1 cellular context compared by ENCODE assay signal in the genomic region with DNA sequence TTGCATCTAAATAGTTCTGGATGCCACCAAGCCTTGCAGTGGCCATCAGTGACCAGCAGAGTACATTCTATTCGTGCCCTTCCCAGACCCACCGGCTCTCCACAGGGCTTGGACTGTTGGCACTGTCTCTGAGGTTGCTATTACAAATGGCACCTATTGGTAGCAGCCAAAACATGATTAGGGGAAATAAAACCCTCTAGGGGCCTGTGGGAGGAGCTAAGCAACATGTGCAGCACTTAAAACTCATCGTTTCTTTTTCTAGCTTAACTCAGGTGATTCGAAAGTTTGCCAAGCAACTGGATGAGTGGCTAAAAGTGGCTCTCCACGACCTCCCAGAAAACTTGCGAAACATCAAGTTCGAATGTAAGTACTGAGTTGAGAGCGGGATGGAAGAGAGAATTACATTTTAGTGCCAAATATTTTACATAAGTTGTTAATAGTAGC.
TF ChIP-seq lines count a peak whose summit lies in the region.

No MANE protein-coding gene starts in this region.

TF ChIP-seq in HepG2, 621 proteins besides CTCF, POLR2A, EP300 and RAD21 (continued from another document):
- TF ChIP-seq, protein P1, sequence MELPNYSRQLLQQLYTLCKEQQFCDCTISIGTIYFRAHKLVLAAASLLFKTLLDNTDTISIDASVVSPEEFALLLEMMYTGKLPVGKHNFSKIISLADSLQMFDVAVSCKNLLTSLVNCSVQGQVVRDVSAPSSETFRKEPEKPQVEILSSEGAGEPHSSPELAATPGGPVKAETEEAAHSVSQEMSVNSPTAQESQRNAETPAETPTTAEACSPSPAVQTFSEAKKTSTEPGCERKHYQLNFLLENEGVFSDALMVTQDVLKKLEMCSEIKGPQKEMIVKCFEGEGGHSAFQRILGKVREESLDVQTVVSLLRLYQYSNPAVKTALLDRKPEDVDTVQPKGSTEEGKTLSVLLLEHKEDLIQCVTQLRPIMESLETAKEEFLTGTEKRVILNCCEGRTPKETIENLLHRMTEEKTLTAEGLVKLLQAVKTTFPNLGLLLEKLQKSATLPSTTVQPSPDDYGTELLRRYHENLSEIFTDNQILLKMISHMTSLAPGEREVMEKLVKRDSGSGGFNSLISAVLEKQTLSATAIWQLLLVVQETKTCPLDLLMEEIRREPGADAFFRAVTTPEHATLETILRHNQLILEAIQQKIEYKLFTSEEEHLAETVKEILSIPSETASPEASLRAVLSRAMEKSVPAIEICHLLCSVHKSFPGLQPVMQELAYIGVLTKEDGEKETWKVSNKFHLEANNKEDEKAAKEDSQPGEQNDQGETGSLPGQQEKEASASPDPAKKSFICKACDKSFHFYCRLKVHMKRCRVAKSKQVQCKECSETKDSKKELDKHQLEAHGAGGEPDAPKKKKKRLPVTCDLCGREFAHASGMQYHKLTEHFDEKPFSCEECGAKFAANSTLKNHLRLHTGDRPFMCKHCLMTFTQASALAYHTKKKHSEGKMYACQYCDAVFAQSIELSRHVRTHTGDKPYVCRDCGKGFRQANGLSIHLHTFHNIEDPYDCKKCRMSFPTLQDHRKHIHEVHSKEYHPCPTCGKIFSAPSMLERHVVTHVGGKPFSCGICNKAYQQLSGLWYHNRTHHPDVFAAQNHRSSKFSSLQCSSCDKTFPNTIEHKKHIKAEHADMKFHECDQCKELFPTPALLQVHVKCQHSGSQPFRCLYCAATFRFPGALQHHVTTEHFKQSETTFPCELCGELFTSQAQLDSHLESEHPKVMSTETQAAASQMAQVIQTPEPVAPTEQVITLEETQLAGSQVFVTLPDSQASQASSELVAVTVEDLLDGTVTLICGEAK (IDR thresholded peaks at IDR 0.05) = no peak
- TF ChIP-seq, protein P1 (CRISPR knock-in tag; IDR thresholded peaks at IDR 0.05) = no peak
- TF ChIP-seq, protein P2, sequence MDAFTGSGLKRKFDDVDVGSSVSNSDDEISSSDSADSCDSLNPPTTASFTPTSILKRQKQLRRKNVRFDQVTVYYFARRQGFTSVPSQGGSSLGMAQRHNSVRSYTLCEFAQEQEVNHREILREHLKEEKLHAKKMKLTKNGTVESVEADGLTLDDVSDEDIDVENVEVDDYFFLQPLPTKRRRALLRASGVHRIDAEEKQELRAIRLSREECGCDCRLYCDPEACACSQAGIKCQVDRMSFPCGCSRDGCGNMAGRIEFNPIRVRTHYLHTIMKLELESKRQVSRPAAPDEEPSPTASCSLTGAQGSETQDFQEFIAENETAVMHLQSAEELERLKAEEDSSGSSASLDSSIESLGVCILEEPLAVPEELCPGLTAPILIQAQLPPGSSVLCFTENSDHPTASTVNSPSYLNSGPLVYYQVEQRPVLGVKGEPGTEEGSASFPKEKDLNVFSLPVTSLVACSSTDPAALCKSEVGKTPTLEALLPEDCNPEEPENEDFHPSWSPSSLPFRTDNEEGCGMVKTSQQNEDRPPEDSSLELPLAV (CRISPR knock-in tag; conservative IDR thresholded peaks at IDR 0.05; ENCODE audit: low read depth) = no peak
- TF ChIP-seq, protein P3, sequence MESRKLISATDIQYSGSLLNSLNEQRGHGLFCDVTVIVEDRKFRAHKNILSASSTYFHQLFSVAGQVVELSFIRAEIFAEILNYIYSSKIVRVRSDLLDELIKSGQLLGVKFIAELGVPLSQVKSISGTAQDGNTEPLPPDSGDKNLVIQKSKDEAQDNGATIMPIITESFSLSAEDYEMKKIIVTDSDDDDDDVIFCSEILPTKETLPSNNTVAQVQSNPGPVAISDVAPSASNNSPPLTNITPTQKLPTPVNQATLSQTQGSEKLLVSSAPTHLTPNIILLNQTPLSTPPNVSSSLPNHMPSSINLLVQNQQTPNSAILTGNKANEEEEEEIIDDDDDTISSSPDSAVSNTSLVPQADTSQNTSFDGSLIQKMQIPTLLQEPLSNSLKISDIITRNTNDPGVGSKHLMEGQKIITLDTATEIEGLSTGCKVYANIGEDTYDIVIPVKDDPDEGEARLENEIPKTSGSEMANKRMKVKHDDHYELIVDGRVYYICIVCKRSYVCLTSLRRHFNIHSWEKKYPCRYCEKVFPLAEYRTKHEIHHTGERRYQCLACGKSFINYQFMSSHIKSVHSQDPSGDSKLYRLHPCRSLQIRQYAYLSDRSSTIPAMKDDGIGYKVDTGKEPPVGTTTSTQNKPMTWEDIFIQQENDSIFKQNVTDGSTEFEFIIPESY (CRISPR knock-in tag; IDR thresholded peaks at IDR 0.05) = no peak
- TF ChIP-seq U2AF2 (IDR thresholded peaks at IDR 0.05; ENCODE audit: low read depth, low read length) (no peak), ZNF790 (CRISPR knock-in tag; IDR thresholded peaks at IDR 0.05; ENCODE audit: borderline replicate concordance) (no peak), TCF7 (IDR thresholded peaks at IDR 0.05; ENCODE audit: low read depth) (no peak), MBD4 (IDR thresholded peaks at IDR 0.05; ENCODE audit: borderline replicate concordance, low read length) (no peak), BRCA1 (CRISPR knock-in tag; IDR thresholded peaks at IDR 0.05) (no peak), ZNF484 (CRISPR knock-in tag; IDR thresholded peaks at IDR 0.05; ENCODE audit: borderline replicate concordance, low read depth) (no peak), RFX5 (IDR thresholded peaks at IDR 0.05; ENCODE audit: low read depth, low read length) (no peak)
- TF ChIP-seq, protein P4, sequence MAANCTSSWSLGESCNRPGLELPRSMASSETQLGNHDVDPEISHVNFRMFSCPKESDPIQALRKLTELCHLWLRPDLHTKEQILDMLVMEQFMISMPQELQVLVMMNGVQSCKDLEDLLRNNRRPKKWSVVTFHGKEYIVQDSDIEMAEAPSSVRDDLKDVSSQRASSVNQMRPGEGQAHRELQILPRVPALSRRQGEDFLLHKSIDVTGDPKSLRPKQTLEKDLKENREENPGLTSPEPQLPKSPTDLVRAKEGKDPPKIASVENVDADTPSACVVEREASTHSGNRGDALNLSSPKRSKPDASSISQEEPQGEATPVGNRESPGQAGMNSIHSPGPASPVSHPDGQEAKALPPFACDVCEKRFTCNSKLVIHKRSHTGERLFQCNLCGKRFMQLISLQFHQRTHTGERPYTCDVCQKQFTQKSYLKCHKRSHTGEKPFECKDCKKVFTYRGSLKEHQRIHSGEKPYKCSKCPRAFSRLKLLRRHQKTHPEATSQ (CRISPR knock-in tag; IDR thresholded peaks at IDR 0.05; ENCODE audit: borderline replicate concordance) = no peak
- TF ChIP-seq, protein P5, sequence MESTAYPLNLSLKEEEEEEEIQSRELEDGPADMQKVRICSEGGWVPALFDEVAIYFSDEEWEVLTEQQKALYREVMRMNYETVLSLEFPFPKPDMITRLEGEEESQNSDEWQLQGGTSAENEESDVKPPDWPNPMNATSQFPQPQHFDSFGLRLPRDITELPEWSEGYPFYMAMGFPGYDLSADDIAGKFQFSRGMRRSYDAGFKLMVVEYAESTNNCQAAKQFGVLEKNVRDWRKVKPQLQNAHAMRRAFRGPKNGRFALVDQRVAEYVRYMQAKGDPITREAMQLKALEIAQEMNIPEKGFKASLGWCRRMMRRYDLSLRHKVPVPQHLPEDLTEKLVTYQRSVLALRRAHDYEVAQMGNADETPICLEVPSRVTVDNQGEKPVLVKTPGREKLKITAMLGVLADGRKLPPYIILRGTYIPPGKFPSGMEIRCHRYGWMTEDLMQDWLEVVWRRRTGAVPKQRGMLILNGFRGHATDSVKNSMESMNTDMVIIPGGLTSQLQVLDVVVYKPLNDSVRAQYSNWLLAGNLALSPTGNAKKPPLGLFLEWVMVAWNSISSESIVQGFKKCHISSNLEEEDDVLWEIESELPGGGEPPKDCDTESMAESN (CRISPR knock-in tag; conservative IDR thresholded peaks at IDR 0.05) = no peak
- TF ChIP-seq, protein P6, sequence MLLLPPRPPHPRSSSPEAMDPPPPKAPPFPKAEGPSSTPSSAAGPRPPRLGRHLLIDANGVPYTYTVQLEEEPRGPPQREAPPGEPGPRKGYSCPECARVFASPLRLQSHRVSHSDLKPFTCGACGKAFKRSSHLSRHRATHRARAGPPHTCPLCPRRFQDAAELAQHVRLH (CRISPR knock-in tag; IDR thresholded peaks at IDR 0.05; ENCODE audit: borderline replicate concordance, low read depth) = no peak
TF ChIP-seq in HepG2: peak in this region for 0.
